Comparison of ENCODE assay signal across 10 cellular contexts in genomic region chr6:101199441-101199840, GRCh38.
"Had no signal": no experiment of that assay in that cellular context is flagged by ENCODE, and none has a peak within 500 bp of the region (broad histone marks: within the 10 kb centered on the region; RNA-seq: fewer than 3 reads in every experiment).

No MANE protein-coding gene starts in this region.

- H2AFZ ChIP-seq: GM23248 had no signal

- H3K4me3 Mint-ChIP-seq: HFFc6, IgD-negative memory B cell had no signal

- H3K9me3 ChIP-seq: HAP-1 had no signal

- H3K27ac ChIP-seq: GM23248, HL-60 had no signal

- H3K36me3 ChIP-seq: HAP-1 had no signal

- H3K4me1 Mint-ChIP-seq: IgD-negative memory B cell had no signal

- H3K27ac Mint-ChIP-seq: HFFc6, IgD-negative memory B cell had no signal

- H3K4me3 ChIP-seq: GM23248, HAP-1 had no signal

- H3K9me3 Mint-ChIP-seq: HFFc6, IgD-negative memory B cell had no signal

- ATAC-seq: HCT116, HepG2 had no signal

- DNase-seq: GM23248, GOT3, H7, HFFc6, KBM-7 had no signal

- H3K27me3 Mint-ChIP-seq: IgD-negative memory B cell had no signal
